Comparison of ENCODE assay signal across 8 cellular contexts in genomic region chr19:53906211-53907192, GRCh38. TPM values are rescaled to one million over a fixed set of nuclear protein-coding genes. Genes with fewer than 3 reads are reported as not detected.
A peak's percentile ranks its signal among the peaks of the same experiment; 100 is the strongest.
DNase-seq lines count a peak whose midpoint lies in the region; TF ChIP-seq lines count a peak whose summit lies in the region.

No MANE protein-coding gene starts in this region.

- H3K79me2 ChIP-seq in MM.1S (ENCODE audit: low read length), result no peaks in the 10 kb centered on the region
- no peaks in the 10 kb centered on the region for H3K79me2 ChIP-seq in fibroblast of lung (ENCODE audit: control insufficient read depth, insufficient read depth, low read length)

- POLR2A ChIA-PET in CD4-positive, alpha-beta memory T cell (lab: Charles Lee; ENCODE audit: partially characterized antibody), result interaction anchor here (0.7 kb wide), 1 partner anchor 35 kb away, joined by 3 read pairs; no protein-coding TSS in a partner anchor

- peaks cover 0 to 3% of the 10 kb centered on the region in 2 donors for H3K36me3 Mint-ChIP-seq in CD4-positive, alpha-beta memory T cell

- H3K9ac ChIP-seq in MM.1S (ENCODE audit: low read length), result no peak overlapping the region
- no peak overlapping the region for H3K9ac ChIP-seq in fibroblast of lung (ENCODE audit: insufficient read depth, low read length)

- intact Hi-C loops in CD4-positive, alpha-beta memory T cell (cut with micrococcal nuclease), result loop anchor here (10.0 kb wide), 1 partner anchor 118 kb away; no protein-coding TSS in a partner anchor
- intact Hi-C loops in tibial artery (cut with DNase I; ENCODE audit: low total_unique reads), result no loop called here

- H3K27me3 ChIP-seq in CD4-positive, alpha-beta memory T cell (ENCODE audit: insufficient read depth, low read length), result peaks cover 35% of the 10 kb centered on the region
- H3K27me3 ChIP-seq in MM.1S (replicated peaks; ENCODE audit: insufficient read depth, low read length) (peaks cover 12% of the 10 kb centered on the region; the same call in 1 of the 2 replicates), fibroblast of lung (ENCODE audit: control insufficient read depth, insufficient read depth, low read length) (peaks cover 18% of the 10 kb centered on the region), tibial artery (peaks cover 8 to 80% of the 10 kb centered on the region in 2 donors)

- peak; percentile 50 to 66 (median 56) for DNase-seq in CD4-positive, alpha-beta memory T cell
- DNase-seq in MM.1S (no peak), activated T-cell treated with anti-CD3 and anti-CD28 coated beads for 4 hours (peak; percentile 68), fibroblast of lung (ENCODE audit: low read depth in 2 of 2) (no peak), occipital lobe (lab: John Stamatoyannopoulos, UW) (peak; percentile 29), tibial artery (no peak), cortex of kidney (lab: John Stamatoyannopoulos, UW) (no peak), COLO829 (ENCODE audit: low spot score) (no peak)

- peak overlapping the region in 6 of 8 donors; percentile 27 to 41 (median 34) for H3K4me3 Mint-ChIP-seq in CD4-positive, alpha-beta memory T cell

- no peak overlapping the region for H3K27ac ChIP-seq in CD4-positive, alpha-beta memory T cell (ENCODE audit: low read depth, low read length)
- H3K27ac ChIP-seq in MM.1S (ENCODE audit: low read length), result no peak overlapping the region
- H3K27ac ChIP-seq in fibroblast of lung (ENCODE audit: insufficient read depth, low read length), result no peak overlapping the region
- H3K27ac ChIP-seq in tibial artery, result no peak overlapping the region

- H3K4me2 ChIP-seq in MM.1S (ENCODE audit: low read depth, low read length) (no peak overlapping the region), fibroblast of lung (ENCODE audit: extremely low read depth, insufficient read depth, low read length) (no peak overlapping the region)

- H2AFZ ChIP-seq in MM.1S (ENCODE audit: low read length) (no peak overlapping the region), fibroblast of lung (ENCODE audit: low read length) (no peak overlapping the region)

- no peaks in the 10 kb centered on the region for H3K9me2 ChIP-seq in MM.1S (replicated peaks; ENCODE audit: insufficient read depth, low read length)

- CTCF ChIA-PET in CD4-positive, alpha-beta memory T cell (lab: Charles Lee; ENCODE audit: partially characterized antibody), result no interaction called here

- no peaks in the 10 kb centered on the region for H3K9me3 ChIP-seq in CD4-positive, alpha-beta memory T cell (ENCODE audit: control insufficient read depth in 1 of 2, low read length in 2 of 2)
- H3K9me3 ChIP-seq in MM.1S (replicated peaks; ENCODE audit: insufficient read depth, low read length) (no peaks in the 10 kb centered on the region), fibroblast of lung (ENCODE audit: control insufficient read depth, insufficient read depth, low read depth, low read length) (no peaks in the 10 kb centered on the region), tibial artery (no peaks in the 10 kb centered on the region)

- H3K9me3 Mint-ChIP-seq in CD4-positive, alpha-beta memory T cell, result peaks cover 0 to 11% (median 3%) of the 10 kb centered on the region in 8 donors

- no peaks in the 10 kb centered on the region for H3K36me3 ChIP-seq in CD4-positive, alpha-beta memory T cell (ENCODE audit: insufficient read depth, low read length)
- H3K36me3 ChIP-seq in MM.1S (replicated peaks; ENCODE audit: insufficient read depth, low read length) (no peaks in the 10 kb centered on the region), fibroblast of lung (ENCODE audit: control insufficient read depth, insufficient read depth, low read length) (no peaks in the 10 kb centered on the region), tibial artery (no peaks in the 10 kb centered on the region)

- peaks cover 46 to 60% of the 10 kb centered on the region in 2 donors for H3K27me3 Mint-ChIP-seq in CD4-positive, alpha-beta memory T cell

- no peak overlapping the region for H3K4me3 ChIP-seq in CD4-positive, alpha-beta memory T cell (ENCODE audit: low read length in 2 of 2)
- H3K4me3 ChIP-seq in MM.1S (ENCODE audit: low read length), result no peak overlapping the region
- no peak overlapping the region for H3K4me3 ChIP-seq in fibroblast of lung (replicated peaks in 1 of 4; ENCODE audit: control extremely low read depth in 1 of 4, insufficient read depth in 1 of 4, low read depth in 3 of 4, low read length in 4 of 4)
- H3K4me3 ChIP-seq in tibial artery, result no peak overlapping the region

- H3F3A ChIP-seq in MM.1S (ENCODE audit: insufficient read depth, low read length), result no peaks in the 10 kb centered on the region

- TF ChIP-seq CTCF in MM.1S (IDR thresholded peaks at IDR 0.05; ENCODE audit: low read length) (peak; percentile 65), fibroblast of lung (conservative IDR thresholded peaks at IDR 0.05 in 1 of 2, IDR thresholded peaks at IDR 0.05 in 1 of 2; ENCODE audit: low read depth in 1 of 2, low read length in 2 of 2) (peak; percentile 71 to 80), tibial artery (IDR thresholded peaks at IDR 0.05) (peak; percentile 53 to 76)

- H3K4me1 Mint-ChIP-seq in CD4-positive, alpha-beta memory T cell, result peaks cover 19 to 44% (median 25%) of the 10 kb centered on the region in 4 donors

- H3K4me1 ChIP-seq in CD4-positive, alpha-beta memory T cell (ENCODE audit: insufficient read depth, low read length), result peaks cover 16% of the 10 kb centered on the region
- no peaks in the 10 kb centered on the region for H3K4me1 ChIP-seq in MM.1S (ENCODE audit: low read length)
- no peaks in the 10 kb centered on the region for H3K4me1 ChIP-seq in fibroblast of lung (ENCODE audit: control insufficient read depth, extremely low read depth, insufficient read depth, low read length)
- peaks cover 0 to 29% (median 20%) of the 10 kb centered on the region in 4 donors for H3K4me1 ChIP-seq in tibial artery

- peak overlapping the region in 1 of 7 donors; percentile 83 for H3K27ac Mint-ChIP-seq in CD4-positive, alpha-beta memory T cell

- H4K20me1 ChIP-seq in MM.1S (ENCODE audit: insufficient read depth, low read length), result no peaks in the 10 kb centered on the region
- H4K20me1 ChIP-seq in fibroblast of lung (ENCODE audit: control insufficient read depth, extremely low read depth, insufficient read depth, low read length), result no peaks in the 10 kb centered on the region

RNA-seq across cellular contexts. Expression of gene CACNG7, which starts 2.6 kb away (rescaled TPM):
- not detected for total RNA-seq in CD4-positive, alpha-beta memory T cell
- not detected for polyA plus RNA-seq in CD4-positive, alpha-beta memory T cell
- total RNA-seq in fibroblast of lung, result 0.17 and 0.26 TPM in 2 replicates
- polyA plus RNA-seq in fibroblast of lung, result 0.68 and 3.2 TPM in 2 replicates
- 0.56 and 2.8 TPM in 2 replicates for polyA plus RNA-seq in fibroblast of lung (2012)
- 0.27 and 6.6 TPM in 2 replicates for polyA minus RNA-seq in fibroblast of lung (ENCODE audit: low replicate concordance)
- 10.9 TPM for total RNA-seq in occipital lobe

RNA-seq across cellular contexts. Expression of gene PRKCG, which starts 24.5 kb away (rescaled TPM):
- not detected for total RNA-seq in CD4-positive, alpha-beta memory T cell
- polyA plus RNA-seq in CD4-positive, alpha-beta memory T cell, result under 1 TPM in 1 of 2 donors, not detected in 1; 0.06 TPM
- not detected in 2 replicates for total RNA-seq in fibroblast of lung
- polyA plus RNA-seq in fibroblast of lung, result not detected in 2 replicates
- not detected in 2 replicates for polyA plus RNA-seq in fibroblast of lung (2012)
- polyA minus RNA-seq in fibroblast of lung (ENCODE audit: low replicate concordance), result 0.11 TPM in 1 of 2 replicates, not detected in the other
- 1.7 TPM for total RNA-seq in occipital lobe

RNA-seq across cellular contexts. Expression of gene MYADM, which starts 38.8 kb away (rescaled TPM):
- total RNA-seq in CD4-positive, alpha-beta memory T cell, result 10 to 100 TPM; 42.1 to 45.8 TPM
- 10 to 100 TPM; 38.5 to 67.9 TPM for polyA plus RNA-seq in CD4-positive, alpha-beta memory T cell
- total RNA-seq in fibroblast of lung (3.1 and 9.1 TPM in 2 replicates), occipital lobe (3.3 TPM)
- polyA plus RNA-seq in fibroblast of lung, result 46.0 and 51.5 TPM in 2 replicates
- 138 and 198 TPM in 2 replicates for polyA plus RNA-seq in fibroblast of lung (2012)
- polyA minus RNA-seq in fibroblast of lung (ENCODE audit: low replicate concordance), result 301 and 407 TPM in 2 replicates

RNA-seq across cellular contexts. Expression of gene CACNG8, which starts 56.2 kb away (rescaled TPM):
- not detected for total RNA-seq in CD4-positive, alpha-beta memory T cell
- polyA plus RNA-seq in CD4-positive, alpha-beta memory T cell, result not detected
- under 0.01 TPM in 1 of 2 replicates, not detected in the other for total RNA-seq in fibroblast of lung
- polyA plus RNA-seq in fibroblast of lung, result 0.01 TPM in 2 replicates
- 0.09 and 0.16 TPM in 2 replicates for polyA plus RNA-seq in fibroblast of lung (2012)
- polyA minus RNA-seq in fibroblast of lung (ENCODE audit: low replicate concordance), result not detected in 2 replicates
- 4.7 TPM for total RNA-seq in occipital lobe

Comparison
In these comparisons a context has a peak if more than half of its experiments do, and no peak if none do; other contexts are left out.
1. DNase-seq: peak in CD4-positive, alpha-beta memory T cell (5 of 5), activated T-cell treated with anti-CD3 and anti-CD28 coated beads for 4 hours (single experiment) and occipital lobe (single experiment); none in MM.1S (single experiment), fibroblast of lung (0 of 2), tibial artery (0 of 2), cortex of kidney (single experiment) and COLO829 (single experiment).
2. Peak in every context shown above with its lines, with median percentiles within 50 percentile points of each other: CTCF ChIP-seq.